ENCODE assay signal across 15 cellular contexts in genomic region chr16:79069118-79069517, GRCh38.
"Had no signal": no experiment of that assay in that cellular context is flagged by ENCODE, and none has a peak within 500 bp of the region (broad histone marks: within the 10 kb centered on the region; RNA-seq: fewer than 3 reads in every experiment).

No MANE protein-coding gene starts in this region.

- H3K4me1 ChIP-seq: left ventricle myocardium inferior had no signal

- H3K9me3 ChIP-seq: left ventricle myocardium inferior, testis had no signal

- H3K27ac Mint-ChIP-seq: activated naive CD4-positive, alpha-beta T cell treated with anti-CD3 and anti-CD28 coated beads for 36 hours; endodermal cell; natural killer cell treated with Interleukin-12 subunit alpha and Interleukin-12 subunit beta and Interleukin-15 and Interleukin-18, amount 100 ng/mL, for 72 hours had no signal

- DNase-seq: activated CD4-positive, alpha-beta T cell treated with anti-CD3 and anti-CD28 coated beads, Interleukin-2, amount 50 U/mL, for 1 hour; activated naive CD4-positive, alpha-beta T cell treated with anti-CD3 and anti-CD28 coated beads for 36 hours; activated T-cell treated with anti-CD3 and anti-CD28 coated beads, Interleukin-2, amount 50 U/mL, for 4 hours; dorsolateral prefrontal cortex; endodermal cell; kidney; left ventricle myocardium inferior; posterior cingulate gyrus; retina; SIG-M5; stimulated activated CD4-positive, alpha-beta T cell treated with anti-CD3 and anti-CD28 coated beads, Interleukin-15, amount 100 ng/mL, for 24 hours; stimulated activated CD4-positive, alpha-beta T cell treated with anti-CD3 and anti-CD28 coated beads, Interleukin-4, amount 100 ng/mL, for 1 hour; stimulated activated naive CD4-positive, alpha-beta T cell; testis had no signal

- H3K36me3 Mint-ChIP-seq: natural killer cell treated with Interleukin-12 subunit alpha and Interleukin-12 subunit beta and Interleukin-15 and Interleukin-18, amount 100 ng/mL, for 72 hours had no signal

- H3K4me3 ChIP-seq: dorsolateral prefrontal cortex, left ventricle myocardium inferior, testis had no signal

- H3K4me3 Mint-ChIP-seq: activated naive CD4-positive, alpha-beta T cell treated with anti-CD3 and anti-CD28 coated beads for 36 hours; activated T-cell treated with anti-CD3 and anti-CD28 coated beads, Interleukin-2, amount 50 U/mL, for 4 hours; endodermal cell; natural killer cell treated with Interleukin-12 subunit alpha and Interleukin-12 subunit beta and Interleukin-15 and Interleukin-18, amount 100 ng/mL, for 72 hours had no signal

- H3K36me3 ChIP-seq: left ventricle myocardium inferior had no signal

- H3K27ac ChIP-seq: dorsolateral prefrontal cortex, left ventricle myocardium inferior had no signal

- H3K27me3 ChIP-seq: testis had no signal

- ATAC-seq: natural killer cell treated with Interleukin-12 subunit alpha and Interleukin-12 subunit beta and Interleukin-15 and Interleukin-18, amount 100 ng/mL, for 72 hours had no signal

- H3K9me3 Mint-ChIP-seq: activated naive CD4-positive, alpha-beta T cell treated with anti-CD3 and anti-CD28 coated beads for 36 hours; activated T-cell treated with anti-CD3 and anti-CD28 coated beads, Interleukin-2, amount 50 U/mL, for 4 hours; endodermal cell; natural killer cell treated with Interleukin-12 subunit alpha and Interleukin-12 subunit beta and Interleukin-15 and Interleukin-18, amount 100 ng/mL, for 72 hours had no signal
